Comparison of ENCODE assay signal across 19 cellular contexts in the genomic region with DNA sequence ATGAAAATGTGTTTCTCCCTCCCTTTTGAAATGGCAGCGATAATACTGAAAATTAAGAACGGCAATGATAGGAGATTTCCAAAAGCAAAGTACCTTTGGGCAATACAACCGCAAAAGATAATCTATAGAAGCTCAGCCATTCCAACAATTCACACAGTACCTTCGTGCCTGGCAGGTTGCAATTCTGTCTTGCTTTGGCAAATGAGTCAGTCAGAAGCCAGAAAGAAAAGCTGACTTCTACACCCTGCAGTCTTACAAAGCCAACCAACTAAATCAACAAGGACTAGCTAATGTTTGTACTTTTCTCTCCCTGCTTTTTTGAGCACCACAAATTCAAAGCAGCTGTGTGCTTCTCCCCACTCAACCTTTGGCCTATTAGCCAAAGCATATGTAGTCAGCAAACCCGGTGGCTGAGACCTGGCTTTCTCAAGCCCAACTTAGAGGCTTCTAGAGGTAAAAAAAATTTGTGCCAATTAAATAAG. TPM values are rescaled to one million over a fixed set of nuclear protein-coding genes. Genes with fewer than 3 reads are reported as not detected.
A peak's percentile ranks its signal among the peaks of the same experiment; 100 is the strongest.
DNase-seq lines count a peak whose midpoint lies in the region; ATAC-seq, FAIRE-seq and TF ChIP-seq lines count a peak whose summit lies in the region.
"Had no signal": no experiment of that assay in that cellular context is flagged by ENCODE, and none has a peak within 500 bp of the region (broad histone marks: within the 10 kb centered on the region; RNA-seq: fewer than 3 reads in every experiment).

No MANE protein-coding gene starts in this region.

- H3K9me3 ChIP-seq in BLaER1 treated with 17β-estradiol and CSF1 and Interleukin-3, amounts not matched to agents 10 nM and 100 nM (replicated peaks in 1 of 11): no peaks in the 10 kb centered on the region
- no peaks in the 10 kb centered on the region for H3K9me3 ChIP-seq in astrocyte (ENCODE audit: insufficient read depth, low read depth, low read length)
- H3K9me3 ChIP-seq in aorta (ENCODE audit: control insufficient read depth, low read length): no peaks in the 10 kb centered on the region
- H3K9me3 ChIP-seq in sigmoid colon: no peaks in the 10 kb centered on the region
- H3K9me3 ChIP-seq in small intestine (ENCODE audit: control insufficient read depth, low read depth): no peaks in the 10 kb centered on the region
- H3K9me3 ChIP-seq: heart right ventricle had no signal

- peak overlapping the region in 8 of 11 experiments; percentile 19 to 78 (median 51); a peak in 10 of 22 replicates for H3K4me2 ChIP-seq in BLaER1 treated with 17β-estradiol and CSF1 and Interleukin-3, amounts not matched to agents 10 nM and 100 nM
- no peak overlapping the region for H3K4me2 ChIP-seq in astrocyte (ENCODE audit: low read length)

- no peak for ATAC-seq in aorta (ENCODE audit: low FRiP score)
- ATAC-seq: heart right ventricle; left ventricle myocardium superior; natural killer cell treated with Interleukin-12 subunit alpha and Interleukin-12 subunit beta and Interleukin-15 and Interleukin-18, amount 100 ng/mL, for 72 hours had no signal

- no peak overlapping the region for H3K27ac ChIP-seq in BLaER1 treated with 17β-estradiol and CSF1 and Interleukin-3, amounts not matched to agents 10 nM and 100 nM
- H3K27ac ChIP-seq in astrocyte (ENCODE audit: low read depth, low read length) (no peak overlapping the region), aorta (ENCODE audit: low read depth in 1 of 2, low read length in 2 of 2) (no peak overlapping the region), sigmoid colon (no peak overlapping the region), small intestine (ENCODE audit: low read depth in 1 of 2, low read length in 1 of 2) (no peak overlapping the region)
- H3K27ac ChIP-seq: heart right ventricle, RWPE1 had no signal

- FAIRE-seq in astrocyte (lab: Jason Lieb, UNC) (no peak), small intestine (lab: Jason Lieb, UNC) (no peak)

- no peaks in the 10 kb centered on the region; a peak in 1 of 22 replicates for H3K27me3 ChIP-seq in BLaER1 treated with 17β-estradiol and CSF1 and Interleukin-3, amounts not matched to agents 10 nM and 100 nM
- H3K27me3 ChIP-seq in astrocyte (ENCODE audit: insufficient read depth, low read length): no peaks in the 10 kb centered on the region
- no peaks in the 10 kb centered on the region for H3K27me3 ChIP-seq in aorta (ENCODE audit: control insufficient read depth in 1 of 2, insufficient read depth in 2 of 2, low read length in 1 of 2)
- H3K27me3 ChIP-seq in sigmoid colon: no peaks in the 10 kb centered on the region
- H3K27me3 ChIP-seq in small intestine (ENCODE audit: control insufficient read depth in 2 of 2, insufficient read depth in 2 of 2, low read length in 2 of 2): no peaks in the 10 kb centered on the region
- H3K27me3 ChIP-seq: heart right ventricle had no signal

- TF ChIP-seq CTCF in astrocyte (IDR thresholded peaks at IDR 0.05; ENCODE audit: insufficient read depth, low read depth, low read length) (no peak), sigmoid colon (IDR thresholded peaks at IDR 0.05) (no peak)

- intact Hi-C loops in aorta (cut with DNase I) (no loop called here), sigmoid colon (cut with DNase I) (no loop called here)

- no peaks in the 10 kb centered on the region for H3K79me2 ChIP-seq in astrocyte (ENCODE audit: insufficient read depth, low read length)

- H3K4me1 Mint-ChIP-seq in astrocyte (ENCODE audit: low read depth, unreplicated experiment): peaks cover 7% of the 10 kb centered on the region

- no peak overlapping the region for H2AFZ ChIP-seq in astrocyte (ENCODE audit: low read depth, low read length)

- no peak overlapping the region for H3K9ac ChIP-seq in BLaER1 treated with 17β-estradiol and CSF1 and Interleukin-3, amounts not matched to agents 10 nM and 100 nM
- no peak overlapping the region for H3K9ac ChIP-seq in astrocyte (ENCODE audit: low read length)

- TF ChIP-seq EP300 in sigmoid colon (IDR thresholded peaks at IDR 0.05): no peak

- WGBS in aorta, 2 donors: 91 to 92% methylated on average over 5 of the region's 5 CpGs
- 88 to 92% methylated on average over 5 of the region's 5 CpGs for WGBS in sigmoid colon, 2 donors
- WGBS in small intestine, 3 donors: 80 to 87% (median 84%) methylated on average over 5 of the region's 5 CpGs

- peaks cover 30% of the 10 kb centered on the region for H3K27me3 Mint-ChIP-seq in astrocyte (ENCODE audit: low read depth, unreplicated experiment)

- no peak overlapping the region for H3K27ac Mint-ChIP-seq in astrocyte (ENCODE audit: unreplicated experiment)

- H3K4me1 ChIP-seq in BLaER1 treated with 17β-estradiol and CSF1 and Interleukin-3, amounts not matched to agents 10 nM and 100 nM: peaks cover 38 to 75% (median 66%) of the 10 kb centered on the region in 10 experiments
- H3K4me1 ChIP-seq in astrocyte (ENCODE audit: insufficient read depth, low read length) (peaks cover 4% of the 10 kb centered on the region), aorta (ENCODE audit: control insufficient read depth in 1 of 2, insufficient read depth in 2 of 2, low read length in 2 of 2) (no peaks in the 10 kb centered on the region), sigmoid colon (peaks cover 0 to under 1% (median 0%) of the 10 kb centered on the region in 4 donors), small intestine (ENCODE audit: control insufficient read depth in 2 of 2, insufficient read depth in 1 of 2, low read depth in 1 of 2, low read length in 1 of 2) (no peaks in the 10 kb centered on the region)

- TF ChIP-seq POLR2A in sigmoid colon (IDR thresholded peaks at IDR 0.05): no peak

- H3K36me3 Mint-ChIP-seq in astrocyte (ENCODE audit: low read depth, unreplicated experiment): no peaks in the 10 kb centered on the region
- H3K36me3 Mint-ChIP-seq: natural killer cell treated with Interleukin-12 subunit alpha and Interleukin-12 subunit beta and Interleukin-15 and Interleukin-18, amount 100 ng/mL, for 72 hours had no signal

- DNase-seq in LHCN-M2 (ENCODE audit: low read depth) (peak; percentile 50), astrocyte (ENCODE audit: low read depth) (peak; percentile 64), kidney tubule cell (ENCODE audit: low spot score) (peak; percentile 78), aorta (no peak), sigmoid colon (no peak), NCI-H1436 (lab: John Stamatoyannopoulos, UW) (no peak), small intestine (no peak)
- DNase-seq: activated CD4-positive, alpha-beta T cell treated with anti-CD3 and anti-CD28 coated beads, Interleukin-2, amount 50 U/mL, for 1 hour; activated T-cell treated with anti-CD3 and anti-CD28 coated beads, Interleukin-2, amount 50 U/mL, for 48 hours; anterior cingulate cortex; effector memory CD4-positive, alpha-beta T cell; heart right ventricle; Karpas-422; left ventricle myocardium superior; NCI-H2171; substantia nigra had no signal

- peaks cover 5% of the 10 kb centered on the region for H3K9me3 Mint-ChIP-seq in astrocyte (ENCODE audit: unreplicated experiment)
- H3K9me3 Mint-ChIP-seq: natural killer cell treated with Interleukin-12 subunit alpha and Interleukin-12 subunit beta and Interleukin-15 and Interleukin-18, amount 100 ng/mL, for 72 hours had no signal

- no peak overlapping the region for H3K4me3 Mint-ChIP-seq in astrocyte (ENCODE audit: unreplicated experiment)

- no peak overlapping the region for H3K4me3 ChIP-seq in BLaER1 treated with 17β-estradiol and CSF1 and Interleukin-3, amounts not matched to agents 10 nM and 100 nM
- H3K4me3 ChIP-seq in astrocyte (ENCODE audit: insufficient read depth, low read depth, low read length): no peak overlapping the region
- no peak overlapping the region for H3K4me3 ChIP-seq in aorta (ENCODE audit: low read length in 2 of 2)
- H3K4me3 ChIP-seq in sigmoid colon: no peak overlapping the region
- no peak overlapping the region for H3K4me3 ChIP-seq in small intestine (ENCODE audit: low read depth in 1 of 2, low read length in 2 of 2)
- H3K4me3 ChIP-seq: heart right ventricle had no signal

- no peaks in the 10 kb centered on the region for H3K36me3 ChIP-seq in BLaER1 treated with 17β-estradiol and CSF1 and Interleukin-3, amounts not matched to agents 10 nM and 100 nM
- H3K36me3 ChIP-seq in astrocyte (ENCODE audit: insufficient read depth, low read length) (no peaks in the 10 kb centered on the region), aorta (ENCODE audit: control insufficient read depth in 1 of 2, insufficient read depth in 2 of 2, low read length in 1 of 2) (no peaks in the 10 kb centered on the region), sigmoid colon (no peaks in the 10 kb centered on the region), small intestine (ENCODE audit: control insufficient read depth in 2 of 2, insufficient read depth in 2 of 2, low read length in 2 of 2) (no peaks in the 10 kb centered on the region)
- H3K36me3 ChIP-seq: heart right ventricle had no signal

- no peaks in the 10 kb centered on the region for H4K20me1 ChIP-seq in BLaER1 treated with 17β-estradiol and CSF1 and Interleukin-3, amounts not matched to agents 10 nM and 100 nM
- H4K20me1 ChIP-seq in astrocyte (ENCODE audit: insufficient read depth, low read length): no peaks in the 10 kb centered on the region

RNA-seq across cellular contexts. Expression of a gene that starts 25.7 kb away (rescaled TPM):
- total RNA-seq in LHCN-M2 (2014; rRNA removed): 240 and 390 TPM in 2 replicates
- 114 TPM for polyA plus RNA-seq in LHCN-M2 (2012)
- total RNA-seq in astrocyte: 7.7 and 13.6 TPM in 2 replicates
- total RNA-seq in aorta: 100 to 1,000 TPM; 212 to 322 TPM
- 100 to 1,000 TPM; 159 to 195 TPM for polyA plus RNA-seq in aorta
- total RNA-seq in sigmoid colon: 100 to 1,000 TPM; 376 to 615 (median 527) TPM
- polyA plus RNA-seq in sigmoid colon: 100 to 1,000 TPM; 154 to 306 (median 224) TPM
- 100 to 1,000 TPM in 2 of 3 donors, 10 to 100 TPM in 1; 70.2 to 178 (median 116) TPM for polyA plus RNA-seq in small intestine

Comparison
In these comparisons a context has a peak if more than half of its experiments do, and no peak if none do; other contexts are left out.
1. DNase-seq: peak in LHCN-M2 (single experiment), astrocyte (single experiment) and kidney tubule cell (single experiment); none in aorta (0 of 2), sigmoid colon (single experiment), NCI-H1436 (single experiment) and small intestine (single experiment).
2. RNA of a gene that starts 25.7 kb away (total RNA-seq): 376 to 615 TPM in sigmoid colon, 212 to 322 TPM in aorta and 240 to 390 TPM in LHCN-M2; 7.7 to 13.6 TPM in astrocyte; every median in the first group is over 10 times any median in the second.